29 cellular contexts compared by ENCODE assay signal in genomic region chr7:46282155-46282554, GRCh38.
DNase-seq lines count a peak whose midpoint lies in the region; ATAC-seq and TF ChIP-seq lines count a peak whose summit lies in the region.
"Had no signal": no experiment of that assay in that cellular context is flagged by ENCODE, and none has a peak within 500 bp of the region (broad histone marks: within the 10 kb centered on the region; RNA-seq: fewer than 3 reads in every experiment).

No MANE protein-coding gene starts in this region.

- H2AK5ac ChIP-seq in trophoblast cell (ENCODE audit: low read length) = no peak overlapping the region

- no peak overlapping the region for H4K8ac ChIP-seq in trophoblast cell (ENCODE audit: low read depth, low read length)

- no peak overlapping the region for H4K12ac ChIP-seq in trophoblast cell (ENCODE audit: low read depth, low read length)

- no peak overlapping the region for H3K9ac ChIP-seq in trophoblast cell (ENCODE audit: low read length)

- H3K79me1 ChIP-seq in trophoblast cell (ENCODE audit: low read length) = peaks cover 35% of the 10 kb centered on the region

- H2BK5ac ChIP-seq in trophoblast cell (ENCODE audit: low read depth, low read length, poor library complexity) = no peak overlapping the region

- no peak overlapping the region for H3K4me3 Mint-ChIP-seq in activated T-helper 17 cell treated with anti-CD3 and anti-CD28 coated beads, Interleukin-2, amount 50 U/mL, for 72 hours
- H3K4me3 Mint-ChIP-seq: activated CD4-positive, alpha-beta T cell treated with anti-CD3 and anti-CD28 coated beads, Interleukin-2, amount 10 ng/mL, durations not matched to agents 7 days and 5 days; activated CD8-positive, alpha-beta memory T cell treated with anti-CD3 and anti-CD28 coated beads, Interleukin-2, amount 10 ng/mL, durations not matched to agents 7 days and 5 days; activated naive CD4-positive, alpha-beta T cell treated with anti-CD3 and anti-CD28 coated beads, Interleukin-2, amount 50 U/mL, for 24 hours; activated T-helper 1 cell treated with anti-CD3 and anti-CD28 coated beads, Interleukin-12 subunit alpha, Interleukin-12 subunit beta, Interleukin-2, Interleukin-4 antibody, amounts not matched to agents 30 ng/mL and 10 ng/mL and 1 ng/mL, durations not matched to agents 14 hours and 24 hours and 36 hours; CD4-positive, alpha-beta T cell; central memory CD8-positive, alpha-beta T cell; T-helper 2 cell treated with Interferon-gamma antibody and Interleukin-4, amounts not matched to agents 5 μg/mL and 100 μg/mL, for 36 hours had no signal

- no peak overlapping the region for H2BK12ac ChIP-seq in trophoblast cell (ENCODE audit: low read length)

- H3K4me1 Mint-ChIP-seq in activated T-helper 17 cell treated with anti-CD3 and anti-CD28 coated beads, Interleukin-2, amount 50 U/mL, for 72 hours = no peaks in the 10 kb centered on the region
- H3K4me1 Mint-ChIP-seq: activated CD4-positive, alpha-beta T cell treated with anti-CD3 and anti-CD28 coated beads, Interleukin-2, amount 10 ng/mL, durations not matched to agents 7 days and 5 days; activated CD8-positive, alpha-beta memory T cell treated with anti-CD3 and anti-CD28 coated beads, Interleukin-2, amount 10 ng/mL, durations not matched to agents 7 days and 5 days; activated naive CD4-positive, alpha-beta T cell treated with anti-CD3 and anti-CD28 coated beads, Interleukin-2, amount 50 U/mL, for 24 hours; central memory CD8-positive, alpha-beta T cell had no signal

- H3K79me2 ChIP-seq in trophoblast cell (ENCODE audit: control insufficient read depth, insufficient read depth, low read length, poor library complexity) = peaks cover 1% of the 10 kb centered on the region

- H3K36me3 Mint-ChIP-seq in activated T-helper 17 cell treated with anti-CD3 and anti-CD28 coated beads, Interleukin-2, amount 50 U/mL, for 72 hours (ENCODE audit: low read depth) = no peaks in the 10 kb centered on the region
- H3K36me3 Mint-ChIP-seq: activated CD8-positive, alpha-beta memory T cell treated with anti-CD3 and anti-CD28 coated beads, Interleukin-2, amount 10 ng/mL, durations not matched to agents 7 days and 5 days; activated naive CD4-positive, alpha-beta T cell treated with anti-CD3 and anti-CD28 coated beads, Interleukin-2, amount 50 U/mL, for 24 hours had no signal

- DNase-seq in iPS DF 6.9 (ENCODE audit: low read depth, low spot score) (peak; percentile 16), trophoblast cell (no peak), superior temporal gyrus (ENCODE audit: extremely low spot score) (no peak), NCI-H2029 (lab: John Stamatoyannopoulos, UW) (no peak)
- DNase-seq: activated CD4-positive, alpha-beta T cell treated with anti-CD3 and anti-CD28 coated beads, Interleukin-2, amount 10 ng/mL, durations not matched to agents 7 days and 5 days; activated CD8-positive, alpha-beta memory T cell treated with anti-CD3 and anti-CD28 coated beads, Interleukin-2, amount 10 ng/mL, durations not matched to agents 7 days and 5 days; aorta; CD4-positive, alpha-beta T cell; erythroblast; foreskin keratinocyte; NCI-H1092 treated with DMSO at 0.1 percent for 48 hours; NCI-H2081; NCI-H446; OCI-M1; psoas muscle; Right ventricle myocardium superior; stimulated activated CD8-positive, alpha-beta memory T cell treated with anti-CD3 and anti-CD28 coated beads, Interleukin-4, amount 100 ng/mL, for 48 hours; upper lobe of right lung; WERI-Rb-1 had no signal

- no peaks in the 10 kb centered on the region for H3K27me3 ChIP-seq in iPS DF 6.9 (ENCODE audit: control insufficient read depth, insufficient read depth, low read length)
- no peaks in the 10 kb centered on the region for H3K27me3 ChIP-seq in trophoblast cell (ENCODE audit: insufficient read depth, low read length)
- H3K27me3 ChIP-seq: foreskin keratinocyte, neutrophil, upper lobe of right lung had no signal

- no peaks in the 10 kb centered on the region for H3K36me3 ChIP-seq in iPS DF 6.9 (ENCODE audit: control insufficient read depth, insufficient read depth, low read length)
- no peaks in the 10 kb centered on the region for H3K36me3 ChIP-seq in trophoblast cell (ENCODE audit: control insufficient read depth in 1 of 2, insufficient read depth in 2 of 2, low read length in 2 of 2)
- H3K36me3 ChIP-seq: neutrophil, upper lobe of right lung, WERI-Rb-1 had no signal

- H3K27ac Mint-ChIP-seq in activated T-helper 17 cell treated with anti-CD3 and anti-CD28 coated beads, Interleukin-2, amount 50 U/mL, for 72 hours = no peak overlapping the region
- H3K27ac Mint-ChIP-seq: activated CD4-positive, alpha-beta T cell treated with anti-CD3 and anti-CD28 coated beads, Interleukin-2, amount 10 ng/mL, durations not matched to agents 7 days and 5 days; activated CD8-positive, alpha-beta memory T cell treated with anti-CD3 and anti-CD28 coated beads, Interleukin-2, amount 10 ng/mL, durations not matched to agents 7 days and 5 days; activated naive CD4-positive, alpha-beta T cell treated with anti-CD3 and anti-CD28 coated beads, Interleukin-2, amount 50 U/mL, for 24 hours; activated T-helper 1 cell treated with anti-CD3 and anti-CD28 coated beads, Interleukin-12 subunit alpha, Interleukin-12 subunit beta, Interleukin-2, Interleukin-4 antibody, amounts not matched to agents 30 ng/mL and 10 ng/mL and 1 ng/mL, durations not matched to agents 14 hours and 24 hours and 36 hours; CD4-positive, alpha-beta T cell; T-helper 2 cell treated with Interferon-gamma antibody and Interleukin-4, amounts not matched to agents 5 μg/mL and 100 μg/mL, for 36 hours had no signal

- H3K27me3 Mint-ChIP-seq in activated T-helper 17 cell treated with anti-CD3 and anti-CD28 coated beads, Interleukin-2, amount 50 U/mL, for 72 hours = no peaks in the 10 kb centered on the region
- H3K27me3 Mint-ChIP-seq: activated CD4-positive, alpha-beta T cell treated with anti-CD3 and anti-CD28 coated beads, Interleukin-2, amount 10 ng/mL, durations not matched to agents 7 days and 5 days; activated CD8-positive, alpha-beta memory T cell treated with anti-CD3 and anti-CD28 coated beads, Interleukin-2, amount 10 ng/mL, durations not matched to agents 7 days and 5 days; activated naive CD4-positive, alpha-beta T cell treated with anti-CD3 and anti-CD28 coated beads, Interleukin-2, amount 50 U/mL, for 24 hours; CD4-positive, alpha-beta T cell; central memory CD8-positive, alpha-beta T cell had no signal

- no peak overlapping the region for H3K4me2 ChIP-seq in trophoblast cell (ENCODE audit: low read length)

- peak overlapping the region; percentile 43 for H4K91ac ChIP-seq in trophoblast cell (ENCODE audit: low read depth, low read length)

- H3K4me1 ChIP-seq in iPS DF 6.9 (ENCODE audit: control insufficient read depth, insufficient read depth, low read length) = no peaks in the 10 kb centered on the region
- peaks cover 11 to 19% of the 10 kb centered on the region in 2 experiments for H3K4me1 ChIP-seq in trophoblast cell (ENCODE audit: control insufficient read depth in 1 of 2, insufficient read depth in 2 of 2, low read length in 2 of 2)
- H3K4me1 ChIP-seq: psoas muscle, upper lobe of right lung had no signal

- no peak overlapping the region for H3K18ac ChIP-seq in trophoblast cell (ENCODE audit: low read length)

- H3K9me3 ChIP-seq in iPS DF 6.9 (ENCODE audit: control insufficient read depth, insufficient read depth, low read length) (no peaks in the 10 kb centered on the region), trophoblast cell (ENCODE audit: insufficient read depth, low read depth, low read length) (no peaks in the 10 kb centered on the region)
- H3K9me3 ChIP-seq: neutrophil, psoas muscle, upper lobe of right lung had no signal

- no peak overlapping the region for H3K4me3 ChIP-seq in iPS DF 6.9 (ENCODE audit: low read length)
- no peak overlapping the region for H3K4me3 ChIP-seq in trophoblast cell (ENCODE audit: low read depth, low read length)
- H3K4me3 ChIP-seq: lung, psoas muscle, upper lobe of right lung had no signal

- H3K27ac ChIP-seq in VCaP (peak overlapping the region; percentile 49), iPS DF 6.9 (ENCODE audit: low read length) (no peak overlapping the region), trophoblast cell (ENCODE audit: low read depth, low read length) (peak overlapping the region; percentile 95)
- H3K27ac ChIP-seq: neutrophil, psoas muscle, upper lobe of right lung, WERI-Rb-1 had no signal

- no peak overlapping the region for H2AFZ ChIP-seq in trophoblast cell (ENCODE audit: insufficient read depth, low read length, poor library complexity)

- H3K9me3 Mint-ChIP-seq in activated T-helper 17 cell treated with anti-CD3 and anti-CD28 coated beads, Interleukin-2, amount 50 U/mL, for 72 hours = peaks cover 4% of the 10 kb centered on the region
- H3K9me3 Mint-ChIP-seq: activated CD4-positive, alpha-beta T cell treated with anti-CD3 and anti-CD28 coated beads, Interleukin-2, amount 10 ng/mL, durations not matched to agents 7 days and 5 days; activated naive CD4-positive, alpha-beta T cell treated with anti-CD3 and anti-CD28 coated beads, Interleukin-2, amount 50 U/mL, for 24 hours; activated T-helper 1 cell treated with anti-CD3 and anti-CD28 coated beads, Interleukin-12 subunit alpha, Interleukin-12 subunit beta, Interleukin-2, Interleukin-4 antibody, amounts not matched to agents 30 ng/mL and 10 ng/mL and 1 ng/mL, durations not matched to agents 14 hours and 24 hours and 36 hours; T-helper 2 cell treated with Interferon-gamma antibody and Interleukin-4, amounts not matched to agents 5 μg/mL and 100 μg/mL, for 36 hours had no signal

- no CpG with 5 or more reads among the region's 1 CpG for whole genome bisulfite sequencing in iPS DF 6.9 (ENCODE audit: insufficient coverage, insufficient read length)
- WGBS in trophoblast cell (ENCODE audit: extremely low coverage, insufficient coverage, insufficient read length) = no CpG with 5 or more reads among the region's 1 CpG

- H3K14ac ChIP-seq in trophoblast cell (ENCODE audit: low read length) = no peak overlapping the region

- peak; percentile 69 for ATAC-seq in HG02610 (IDR thresholded peaks at IDR 0.05; ENCODE audit: unreplicated experiment)
- ATAC-seq in activated T-helper 17 cell treated with anti-CD3 and anti-CD28 coated beads, Interleukin-2, amount 50 U/mL, for 72 hours (replicated peaks) = no peak
- ATAC-seq in GM18867 (IDR thresholded peaks at IDR 0.05; ENCODE audit: unreplicated experiment) = no peak
- ATAC-seq: activated CD8-positive, alpha-beta memory T cell treated with anti-CD3 and anti-CD28 coated beads, Interleukin-2, amount 10 ng/mL, durations not matched to agents 7 days and 5 days; foreskin keratinocyte; psoas muscle; upper lobe of right lung had no signal

- H3K4ac ChIP-seq in trophoblast cell (ENCODE audit: low read depth, low read length) = no peak overlapping the region

- TF ChIP-seq CTCF in VCaP (conservative IDR thresholded peaks at IDR 0.05) = no peak

- no peak overlapping the region for H2BK120ac ChIP-seq in trophoblast cell (ENCODE audit: insufficient read depth, low read length, poor library complexity)

- no peak overlapping the region for H3K23ac ChIP-seq in trophoblast cell (ENCODE audit: low read length)
